ENCODE assay signal across 13 cellular contexts in the genomic region with DNA sequence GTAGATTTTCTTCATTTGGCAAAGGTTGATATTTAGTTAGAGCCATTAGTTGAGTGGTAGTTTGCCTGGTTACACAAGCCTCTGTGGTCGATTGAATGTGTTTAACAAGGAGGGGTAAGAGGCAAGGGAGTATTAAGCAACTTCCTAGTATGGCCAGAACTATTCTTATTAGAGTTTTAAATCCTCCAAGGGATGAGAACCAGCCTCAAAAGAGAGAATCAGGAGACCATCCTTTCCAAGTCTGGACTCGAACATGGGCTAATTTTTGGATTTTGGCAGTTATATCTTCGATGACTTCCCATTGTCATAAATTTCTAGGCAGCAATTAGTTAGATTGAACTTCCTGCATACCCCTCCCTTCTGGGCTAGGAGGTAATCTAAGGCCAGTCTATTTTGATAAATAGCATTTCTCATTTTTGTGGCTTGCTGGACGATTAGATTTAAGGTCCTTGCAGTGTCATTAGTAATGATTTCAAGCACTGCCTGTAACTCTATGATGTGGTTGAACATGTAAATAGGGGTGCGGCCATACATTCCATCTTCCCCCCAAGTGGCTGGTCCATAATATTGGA.
DNase-seq lines count a peak whose midpoint lies in the region; ATAC-seq and TF ChIP-seq lines count a peak whose summit lies in the region.
"Had no signal": no experiment of that assay in that cellular context is flagged by ENCODE, and none has a peak within 500 bp of the region (broad histone marks: within the 10 kb centered on the region; RNA-seq: fewer than 3 reads in every experiment).

No MANE protein-coding gene starts in this region.

- no peak for TF ChIP-seq CTCF in esophagus muscularis mucosa (IDR thresholded peaks at IDR 0.05)
- TF ChIP-seq CTCF in mesothelial cell of epicardium (IDR thresholded peaks at IDR 0.05; ENCODE audit: unreplicated experiment), result no peak
- TF ChIP-seq CTCF in endothelial cell (IDR thresholded peaks at IDR 0.05; ENCODE audit: unreplicated experiment), result no peak

- no peak for TF ChIP-seq POLR2A in esophagus muscularis mucosa (IDR thresholded peaks at IDR 0.05; ENCODE audit: low read depth)

- DNase-seq in A172 (ENCODE audit: low spot score), result peak; percentile 29
- DNase-seq in NCI-H226, result peak; percentile 65
- DNase-seq in esophagus muscularis mucosa (ENCODE audit: extremely low spot score), result no peak
- no peak for DNase-seq in mesothelial cell of epicardium (ENCODE audit: low spot score in 2 of 2, unreplicated experiment in 2 of 2)
- no peak for DNase-seq in HCEC 1CT
- no peak for DNase-seq in endothelial cell (ENCODE audit: low spot score)
- no peak for DNase-seq in amniotic stem cell (lab: John Stamatoyannopoulos, UW)
- DNase-seq: naive thymus-derived CD8-positive, alpha-beta T cell; NCI-H69; stimulated activated CD4-positive, alpha-beta T cell treated with anti-CD3 and anti-CD28 coated beads, Interleukin-1b, Interleukin-23, amount 100 ng/mL, for 48 hours; substantia nigra had no signal

- H3K9me3 ChIP-seq in esophagus muscularis mucosa, result peaks cover 0 to 2% (median 0%) of the 10 kb centered on the region in 4 donors

- no peak overlapping the region for H3K4me3 ChIP-seq in esophagus muscularis mucosa
- H3K4me3 ChIP-seq: cardiac muscle cell had no signal

- H3K27me3 Mint-ChIP-seq in mesothelial cell of epicardium (ENCODE audit: low read depth) (no peaks in the 10 kb centered on the region), endothelial cell (ENCODE audit: unreplicated experiment) (no peaks in the 10 kb centered on the region)
- H3K27me3 Mint-ChIP-seq: naive thymus-derived CD8-positive, alpha-beta T cell had no signal

- 46% methylated on average over 5 of the region's 5 CpGs for WGBS in esophagus muscularis mucosa

- H3K4me3 Mint-ChIP-seq in mesothelial cell of epicardium (no peak overlapping the region), endothelial cell (ENCODE audit: unreplicated experiment) (no peak overlapping the region)
- H3K4me3 Mint-ChIP-seq: naive thymus-derived CD8-positive, alpha-beta T cell had no signal

- no peaks in the 10 kb centered on the region for H3K27me3 ChIP-seq in esophagus muscularis mucosa
- H3K27me3 ChIP-seq: cardiac muscle cell had no signal

- intact Hi-C loops in esophagus muscularis mucosa (cut with DNase I), result no loop called here

- H3K27ac ChIP-seq in esophagus muscularis mucosa (replicated peaks in 1 of 4), result peak overlapping the region; percentile 33 to 58 (median 53)
- H3K27ac ChIP-seq: cardiac muscle cell had no signal

- no peaks in the 10 kb centered on the region for H3K36me3 ChIP-seq in esophagus muscularis mucosa
- H3K36me3 ChIP-seq: cardiac muscle cell had no signal

- H3K36me3 Mint-ChIP-seq in mesothelial cell of epicardium (no peaks in the 10 kb centered on the region), endothelial cell (ENCODE audit: low read depth, unreplicated experiment) (no peaks in the 10 kb centered on the region)
- H3K36me3 Mint-ChIP-seq: naive thymus-derived CD8-positive, alpha-beta T cell had no signal

- H3K4me1 Mint-ChIP-seq in mesothelial cell of epicardium, result peaks cover 16% of the 10 kb centered on the region
- peaks cover 11% of the 10 kb centered on the region for H3K4me1 Mint-ChIP-seq in endothelial cell (ENCODE audit: unreplicated experiment)
- H3K4me1 Mint-ChIP-seq: naive thymus-derived CD8-positive, alpha-beta T cell had no signal

- H3K4me1 ChIP-seq in esophagus muscularis mucosa, result no peaks in the 10 kb centered on the region

- H3K9me3 Mint-ChIP-seq in mesothelial cell of epicardium (no peaks in the 10 kb centered on the region), endothelial cell (ENCODE audit: unreplicated experiment) (no peaks in the 10 kb centered on the region)

- peak overlapping the region; percentile 84 for H3K27ac Mint-ChIP-seq in mesothelial cell of epicardium
- H3K27ac Mint-ChIP-seq in endothelial cell (ENCODE audit: unreplicated experiment), result no peak overlapping the region
- H3K27ac Mint-ChIP-seq: naive thymus-derived CD8-positive, alpha-beta T cell had no signal

- no peak for ATAC-seq in GM21515 (IDR thresholded peaks at IDR 0.05; ENCODE audit: unreplicated experiment)
- ATAC-seq: naive thymus-derived CD8-positive, alpha-beta T cell had no signal

- TF ChIP-seq EP300 in esophagus muscularis mucosa (IDR thresholded peaks at IDR 0.05), result no peak

Comparison
In these comparisons a context has a peak if more than half of its experiments do, and no peak if none do; other contexts are left out.
1. DNase-seq: peak in A172 (single experiment) and NCI-H226 (single experiment); none in esophagus muscularis mucosa (single experiment), mesothelial cell of epicardium (0 of 2), HCEC 1CT (single experiment), endothelial cell (single experiment) and amniotic stem cell (single experiment).